Comparison of ENCODE assay signal across 1 cellular context in the genomic region with DNA sequence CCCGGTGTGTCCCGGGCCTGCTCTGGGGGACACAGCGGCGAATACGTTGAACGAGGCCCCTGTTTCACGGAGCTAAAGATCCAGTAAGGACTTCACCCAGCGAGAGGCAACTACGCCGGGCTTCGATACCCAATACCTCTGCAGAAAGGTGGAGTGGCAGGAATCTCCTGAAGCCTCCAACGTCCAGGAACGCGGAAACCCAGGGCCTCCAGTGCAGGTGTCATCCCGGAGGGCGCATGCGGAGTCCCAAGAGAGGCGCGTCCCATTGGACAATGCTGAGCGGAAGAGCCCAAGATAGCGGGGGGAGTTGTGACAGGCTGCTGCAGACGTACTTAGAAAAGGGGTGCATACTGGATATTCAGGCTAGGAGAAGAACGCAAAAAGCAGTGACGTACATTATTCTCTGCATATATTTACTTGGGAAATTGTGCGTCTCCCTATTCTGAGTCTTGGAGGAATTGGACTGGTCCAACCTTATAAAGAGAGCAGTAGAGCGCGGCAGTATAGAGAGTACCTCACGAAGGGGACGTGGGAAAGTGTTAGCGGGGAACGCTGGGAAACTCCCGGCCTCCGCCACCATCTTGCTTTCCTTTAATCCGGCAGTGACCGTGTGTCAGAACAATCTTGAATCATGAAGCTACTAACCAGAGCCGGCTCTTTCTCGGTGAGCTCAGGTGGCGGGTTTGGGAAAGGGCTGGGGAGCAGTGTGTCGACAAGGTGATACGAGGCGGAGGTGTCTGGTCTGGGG.
TF ChIP-seq lines count a peak whose summit lies in the region.

A gene (plus strand): TSS at position 569 of the 748 bp plus-strand sequence. CDS start 63 bp downstream, at position 632.

TF ChIP-seq in IMR-90, 13 proteins besides CTCF, POLR2A, EP300 and RAD21 (continued from another document):
- peak; percentile 99 for TF ChIP-seq BHLHE40 (IDR thresholded peaks at IDR 0.05; ENCODE audit: low read depth, low read length)
- TF ChIP-seq, protein P1, sequence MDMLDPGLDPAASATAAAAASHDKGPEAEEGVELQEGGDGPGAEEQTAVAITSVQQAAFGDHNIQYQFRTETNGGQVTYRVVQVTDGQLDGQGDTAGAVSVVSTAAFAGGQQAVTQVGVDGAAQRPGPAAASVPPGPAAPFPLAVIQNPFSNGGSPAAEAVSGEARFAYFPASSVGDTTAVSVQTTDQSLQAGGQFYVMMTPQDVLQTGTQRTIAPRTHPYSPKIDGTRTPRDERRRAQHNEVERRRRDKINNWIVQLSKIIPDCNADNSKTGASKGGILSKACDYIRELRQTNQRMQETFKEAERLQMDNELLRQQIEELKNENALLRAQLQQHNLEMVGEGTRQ (IDR thresholded peaks at IDR 0.05; ENCODE audit: low read depth, low read length): 0 out of 2 replicates have a peak, but pooled peaks have one; percentile 1
- TF ChIP-seq SMC3 (IDR thresholded peaks at IDR 0.05; ENCODE audit: low read depth, low read length): no peak
